In genomic region chr1:1234180-1234808, GRCh38 we compare ENCODE assay signal across 13 cellular contexts. TPM values are rescaled to one million over a fixed set of nuclear protein-coding genes. Genes with fewer than 3 reads are reported as not detected.
DNase-seq lines count a peak whose midpoint lies in the region; ATAC-seq, FAIRE-seq and TF ChIP-seq lines count a peak whose summit lies in the region.
"Had no signal": no experiment of that assay in that cellular context is flagged by ENCODE, and none has a peak within 500 bp of the region (broad histone marks: within the 10 kb centered on the region; RNA-seq: fewer than 3 reads in every experiment).

No MANE protein-coding gene starts in this region.

- ATAC-seq in HepG2 (no peak), right lobe of liver (no peak), GM21723 (IDR thresholded peaks at IDR 0.05; ENCODE audit: unreplicated experiment) (no peak)
- ATAC-seq in stimulated activated naive CD8-positive, alpha-beta T cell treated with anti-CD3 and anti-CD28 coated beads, Interleukin-15, amount 100 ng/mL, for 72 hours: no peak

- H3K9me3 ChIP-seq in HepG2 (ENCODE audit: low read length): no peaks in the 10 kb centered on the region
- H3K9me3 ChIP-seq in right lobe of liver: no peaks in the 10 kb centered on the region
- H3K9me3 ChIP-seq in hepatocyte (ENCODE audit: low read depth): no peaks in the 10 kb centered on the region
- H3K9me3 ChIP-seq: right atrium auricular region had no signal

- H4K20me1 ChIP-seq in HepG2 (ENCODE audit: insufficient read depth, low read length) (no peaks in the 10 kb centered on the region), hepatocyte (ENCODE audit: insufficient read depth, poor library complexity, severe bottlenecking) (peaks cover 13% of the 10 kb centered on the region)

- H3K27me3 ChIP-seq in HepG2 (ENCODE audit: control insufficient read depth in 1 of 2, insufficient read depth in 2 of 2, low read length in 2 of 2) (no peaks in the 10 kb centered on the region; a peak in 2 of 5 replicates), right lobe of liver (no peaks in the 10 kb centered on the region), hepatocyte (no peaks in the 10 kb centered on the region)
- H3K27me3 ChIP-seq: right atrium auricular region had no signal

- H3K36me3 Mint-ChIP-seq in chondrocyte (ENCODE audit: low read depth): peaks cover 7% of the 10 kb centered on the region

- H3K4me1 ChIP-seq in HepG2 (ENCODE audit: insufficient read depth, low read length) (peaks cover 84% of the 10 kb centered on the region), right lobe of liver (peaks cover 0 to 39% (median 7%) of the 10 kb centered on the region in 4 donors), hepatocyte (ENCODE audit: insufficient read depth) (peaks cover 43% of the 10 kb centered on the region)

- TF ChIP-seq RAD21 in HepG2 (CRISPR knock-in tag; IDR thresholded peaks at IDR 0.05): no peak

- no peak overlapping the region for H3K27ac Mint-ChIP-seq in chondrocyte (ENCODE audit: unreplicated experiment)
- H3K27ac Mint-ChIP-seq in stimulated activated naive CD8-positive, alpha-beta T cell treated with anti-CD3 and anti-CD28 coated beads, Interleukin-15, amount 100 ng/mL, for 72 hours: no peak overlapping the region

- FAIRE-seq in HepG2 (lab: Jason Lieb, UNC): no peak
- FAIRE-seq: urothelium cell line had no signal

- H3K4me1 Mint-ChIP-seq in chondrocyte (ENCODE audit: low read depth): peaks cover 37% of the 10 kb centered on the region
- peaks cover 40% of the 10 kb centered on the region for H3K4me1 Mint-ChIP-seq in stimulated activated naive CD8-positive, alpha-beta T cell treated with anti-CD3 and anti-CD28 coated beads, Interleukin-15, amount 100 ng/mL, for 72 hours

- no peak overlapping the region for H2AFZ ChIP-seq in HepG2 (ENCODE audit: low read length)
- no peak overlapping the region for H2AFZ ChIP-seq in hepatocyte

- no peak for TF ChIP-seq EP300 in HepG2 (IDR thresholded peaks at IDR 0.05; ENCODE audit: low read depth in 2 of 2, low read length in 2 of 2)
- no peak for TF ChIP-seq EP300 in HepG2 (CRISPR knock-in tag; IDR thresholded peaks at IDR 0.05; ENCODE audit: borderline replicate concordance)

- no peak overlapping the region for H3K9ac ChIP-seq in HepG2 (ENCODE audit: insufficient read depth, low read depth, low read length)

- H3K27ac ChIP-seq in HepG2 (ENCODE audit: extremely low read length, insufficient read depth, low read length) (no peak overlapping the region), right lobe of liver (no peak overlapping the region), hepatocyte (no peak overlapping the region)
- H3K27ac ChIP-seq: right atrium auricular region had no signal

- H3K79me2 ChIP-seq in HepG2 (ENCODE audit: insufficient read depth, low read length) (peaks cover 26% of the 10 kb centered on the region), hepatocyte (peaks cover 40% of the 10 kb centered on the region)

- H3K4me3 ChIP-seq in HepG2 (replicated peaks in 1 of 3; ENCODE audit: insufficient read depth in 1 of 3, low read depth in 2 of 3, low read length in 3 of 3): no peak overlapping the region
- H3K4me3 ChIP-seq in right lobe of liver: no peak overlapping the region
- no peak overlapping the region for H3K4me3 ChIP-seq in hepatocyte
- H3K4me3 ChIP-seq: right atrium auricular region had no signal

- no peak for TF ChIP-seq CTCF in HepG2 (CRISPR knock-in tag; IDR thresholded peaks at IDR 0.05)
- TF ChIP-seq CTCF in right lobe of liver (IDR thresholded peaks at IDR 0.05): no peak
- no peak for TF ChIP-seq CTCF in chondrocyte (IDR thresholded peaks at IDR 0.05)
- no peak for TF ChIP-seq CTCF in hepatocyte (IDR thresholded peaks at IDR 0.05; ENCODE audit: poor library complexity)

- H3K36me3 ChIP-seq in HepG2 (replicated peaks in 1 of 2; ENCODE audit: control insufficient read depth in 1 of 2, insufficient read depth in 2 of 2, low read length in 2 of 2): no peaks in the 10 kb centered on the region; a peak in 1 of 5 replicates
- no peaks in the 10 kb centered on the region for H3K36me3 ChIP-seq in right lobe of liver
- H3K36me3 ChIP-seq in hepatocyte (replicated peaks; ENCODE audit: insufficient read depth, low read depth): no peaks in the 10 kb centered on the region
- H3K36me3 ChIP-seq: right atrium auricular region had no signal

- no peak overlapping the region; the same call in 1 of the 2 replicates for H3K4me2 ChIP-seq in HepG2 (ENCODE audit: low read depth, low read length)
- no peak overlapping the region for H3K4me2 ChIP-seq in hepatocyte

- intact Hi-C loops in HepG2 (cut with micrococcal nuclease; ENCODE audit: unreplicated experiment): loop anchor here (5.0 to 10.0 kb wide), 3 partner anchors 59 to 229 kb away; partner anchors contain the start of genes HES4 and TTLL10
- intact Hi-C loops in right lobe of liver (cut with DNase I): no loop called here

- POLR2A ChIA-PET in HepG2 (lab: Yijun Ruan, JAX): no interaction called here

- BruUV-seq in HepG2 (replicated peaks; lab: Mats Ljungman, UMichigan): no TSS peak

- in situ Hi-C loops in HepG2 (cut with HindIII; ENCODE audit: extremely low pct_ligation_motif_present, low pct_unique_long_range_greater_than_20kb): no loop called here

- 89% methylated on average over 22 of the region's 28 CpGs for WGBS in HepG2 (ENCODE audit: low lambda C conversion rate)
- 90% methylated on average over 2 of the region's 28 CpGs for WGBS in right lobe of liver (ENCODE audit: insufficient coverage, low coverage, low lambda C conversion rate, missing lambda C conversion rate)
- 96% methylated on average over 27 of the region's 28 CpGs for WGBS in hepatocyte (ENCODE audit: low lambda C conversion rate, missing lambda C conversion rate)

- no peaks in the 10 kb centered on the region for H3K9me2 ChIP-seq in hepatocyte (replicated peaks; ENCODE audit: insufficient read depth)

- H3K27me3 Mint-ChIP-seq in chondrocyte (ENCODE audit: low read depth): no peaks in the 10 kb centered on the region
- no peaks in the 10 kb centered on the region for H3K27me3 Mint-ChIP-seq in stimulated activated naive CD8-positive, alpha-beta T cell treated with anti-CD3 and anti-CD28 coated beads, Interleukin-15, amount 100 ng/mL, for 72 hours

- DNase-seq in HepG2 (ENCODE audit: low spot score) (no peak), right lobe of liver (no peak), chondrocyte (ENCODE audit: low spot score) (no peak), hepatocyte (ENCODE audit: low spot score) (no peak), GOT3 (lab: John Stamatoyannopoulos, UW) (no peak)
- DNase-seq in stimulated activated naive CD8-positive, alpha-beta T cell treated with anti-CD3 and anti-CD28 coated beads, Interleukin-15, amount 100 ng/mL, for 72 hours: no peak
- DNase-seq: activated CD4-positive, CD25-positive, alpha-beta regulatory T cell treated with anti-CD3 and anti-CD28 coated beads, Interleukin-2, amount 50 U/mL, for 72 hours; AML-193; stimulated activated CD4-positive, alpha-beta T cell treated with anti-CD3 and anti-CD28 coated beads, Interleukin-2, amount 100 ng/mL, for 24 hours had no signal

- CTCF ChIA-PET in HepG2 (lab: Yijun Ruan, JAX; ENCODE audit: low intra/inter-chr PET ratio, low total read pairs): no interaction called here

- peak overlapping the region; percentile 63 for H3K4me3 Mint-ChIP-seq in chondrocyte (ENCODE audit: unreplicated experiment)
- peak overlapping the region; percentile 62 to 83 for H3K4me3 Mint-ChIP-seq in stimulated activated naive CD8-positive, alpha-beta T cell treated with anti-CD3 and anti-CD28 coated beads, Interleukin-15, amount 100 ng/mL, for 72 hours

- H3K9me3 Mint-ChIP-seq in chondrocyte (ENCODE audit: low read depth): no peaks in the 10 kb centered on the region
- no peaks in the 10 kb centered on the region for H3K9me3 Mint-ChIP-seq in stimulated activated naive CD8-positive, alpha-beta T cell treated with anti-CD3 and anti-CD28 coated beads, Interleukin-15, amount 100 ng/mL, for 72 hours

- TF ChIP-seq POLR2A in HepG2 (IDR thresholded peaks at IDR 0.05; ENCODE audit: insufficient read depth in 1 of 2, low read depth in 2 of 2, low read length in 2 of 2): no peak; a peak in 1 of 4 replicates
- no peak for TF ChIP-seq POLR2A in right lobe of liver (IDR thresholded peaks at IDR 0.05)
- peak; percentile 34; the same call in 1 of the 2 replicates for TF ChIP-seq POLR2A in Raji (IDR thresholded peaks at IDR 0.05; ENCODE audit: insufficient read depth, low read depth, low read length)

RNA-seq across cellular contexts. Expression of gene B3GALT6, which starts 2.3 kb away (rescaled TPM):
- total RNA-seq in HepG2 (2016; rRNA removed; fragmentation: Illumina TruSeq; extraction: Trizol) (9.2 and 14.2 TPM in 2 replicates), right lobe of liver (10 to 100 TPM in 2 of 6 experiments, 1 to 10 TPM in 4; 6.3 to 14.3 (median 7.8) TPM), chondrocyte (37.4 to 39.6 TPM (median 39.6 TPM) in 3 replicates), hepatocyte (28.8 and 28.9 TPM in 2 replicates)
- total RNA-seq in HepG2 (2016; cell fraction: cytosol; rRNA removed; fragmentation: Illumina TruSeq; extraction: Trizol; ENCODE audit: low read depth): 6.4 and 7.6 TPM in 2 replicates
- total RNA-seq in HepG2 (2016; cell fraction: insoluble cytoplasmic fraction; rRNA removed; fragmentation: Illumina TruSeq; extraction: Trizol): 8.3 and 13.0 TPM in 2 replicates
- total RNA-seq in HepG2 (2016; cell fraction: membrane; rRNA removed; fragmentation: Illumina TruSeq; extraction: Trizol): 13.3 and 15.5 TPM in 2 replicates
- 9.0 and 10.2 TPM in 2 replicates for total RNA-seq in HepG2 (2016; cell fraction: nucleus; rRNA removed; fragmentation: Illumina TruSeq; extraction: Trizol)
- polyA plus RNA-seq in HepG2 (2011; rRNA removed) (3.9 and 5.8 TPM in 2 replicates), hepatocyte (36.3 and 36.9 TPM in 2 replicates)
- polyA plus RNA-seq in HepG2 (2011; cell fraction: cytosol; rRNA removed): 6.9 and 8.0 TPM in 2 replicates
- polyA plus RNA-seq in HepG2 (2011; cell fraction: nucleus; rRNA removed): 5.4 and 5.5 TPM in 2 replicates
- 8.3 and 10.4 TPM in 2 replicates for polyA plus RNA-seq in HepG2 (2012)
- 7.6 and 8.3 TPM in 2 replicates for polyA plus RNA-seq in HepG2 (2016; cell fraction: cytosol; fragmentation: Illumina TruSeq; extraction: Trizol; ENCODE audit: low read depth)
- polyA plus RNA-seq in HepG2 (2016; cell fraction: insoluble cytoplasmic fraction; fragmentation: Illumina TruSeq; extraction: Trizol; ENCODE audit: low read depth): 9.7 and 10.2 TPM in 2 replicates
- 12.7 and 13.5 TPM in 2 replicates for polyA plus RNA-seq in HepG2 (2016; cell fraction: membrane; fragmentation: Illumina TruSeq; extraction: Trizol; ENCODE audit: low read depth)
- 13.7 and 17.1 TPM in 2 replicates for polyA plus RNA-seq in HepG2 (2016; cell fraction: nucleus; fragmentation: Illumina TruSeq; extraction: Trizol; ENCODE audit: insufficient read depth, low read depth)
- polyA minus RNA-seq in HepG2 (2011; rRNA and poly(A)+ RNA removed; ENCODE audit: low replicate concordance): 7.2 and 12.5 TPM in 2 replicates
- 3.8 and 5.0 TPM in 2 replicates for polyA minus RNA-seq in HepG2 (2011; cell fraction: cytosol; rRNA and poly(A)+ RNA removed)
- polyA minus RNA-seq in HepG2 (2011; cell fraction: nucleus; rRNA and poly(A)+ RNA removed): 7.8 and 8.1 TPM in 2 replicates

RNA-seq across cellular contexts. Expression of gene SDF4, which starts 2.5 kb away (rescaled TPM):
- total RNA-seq in HepG2 (2016; rRNA removed; fragmentation: Illumina TruSeq; extraction: Trizol) (45.3 and 107 TPM in 2 replicates), right lobe of liver (100 to 1,000 TPM; 112 to 148 (median 142) TPM), chondrocyte (164 to 191 TPM (median 165 TPM) in 3 replicates), hepatocyte (110 and 156 TPM in 2 replicates)
- 39.1 and 57.0 TPM in 2 replicates for total RNA-seq in HepG2 (2016; cell fraction: cytosol; rRNA removed; fragmentation: Illumina TruSeq; extraction: Trizol; ENCODE audit: low read depth)
- 40.3 and 115 TPM in 2 replicates for total RNA-seq in HepG2 (2016; cell fraction: insoluble cytoplasmic fraction; rRNA removed; fragmentation: Illumina TruSeq; extraction: Trizol)
- 58.4 and 92.5 TPM in 2 replicates for total RNA-seq in HepG2 (2016; cell fraction: membrane; rRNA removed; fragmentation: Illumina TruSeq; extraction: Trizol)
- 75.1 and 80.9 TPM in 2 replicates for total RNA-seq in HepG2 (2016; cell fraction: nucleus; rRNA removed; fragmentation: Illumina TruSeq; extraction: Trizol)
- polyA plus RNA-seq in HepG2 (2011; rRNA removed) (80.8 and 99.6 TPM in 2 replicates), hepatocyte (296 and 311 TPM in 2 replicates)
- polyA plus RNA-seq in HepG2 (2011; cell fraction: cytosol; rRNA removed): 96.4 and 116 TPM in 2 replicates
- 152 and 158 TPM in 2 replicates for polyA plus RNA-seq in HepG2 (2011; cell fraction: nucleus; rRNA removed)
- polyA plus RNA-seq in HepG2 (2012): 87.3 and 109 TPM in 2 replicates
- 40.0 and 62.7 TPM in 2 replicates for polyA plus RNA-seq in HepG2 (2016; cell fraction: cytosol; fragmentation: Illumina TruSeq; extraction: Trizol; ENCODE audit: low read depth)
- polyA plus RNA-seq in HepG2 (2016; cell fraction: insoluble cytoplasmic fraction; fragmentation: Illumina TruSeq; extraction: Trizol; ENCODE audit: low read depth): 61.8 and 64.5 TPM in 2 replicates
- 59.1 and 86.8 TPM in 2 replicates for polyA plus RNA-seq in HepG2 (2016; cell fraction: membrane; fragmentation: Illumina TruSeq; extraction: Trizol; ENCODE audit: low read depth)
- polyA plus RNA-seq in HepG2 (2016; cell fraction: nucleus; fragmentation: Illumina TruSeq; extraction: Trizol; ENCODE audit: insufficient read depth, low read depth): 181 and 198 TPM in 2 replicates
- polyA minus RNA-seq in HepG2 (2011; rRNA and poly(A)+ RNA removed; ENCODE audit: low replicate concordance): 30.8 and 94.7 TPM in 2 replicates
- polyA minus RNA-seq in HepG2 (2011; cell fraction: cytosol; rRNA and poly(A)+ RNA removed): 43.9 and 48.3 TPM in 2 replicates
- 48.9 and 53.8 TPM in 2 replicates for polyA minus RNA-seq in HepG2 (2011; cell fraction: nucleus; rRNA and poly(A)+ RNA removed)

RNA-seq across cellular contexts. Expression of gene C1QTNF12, which starts 12.2 kb away (rescaled TPM):
- total RNA-seq in HepG2 (2016; rRNA removed; fragmentation: Illumina TruSeq; extraction: Trizol) (0.29 and 0.64 TPM in 2 replicates), right lobe of liver (1 to 10 TPM in 4 of 6 experiments, under 1 TPM in 1, not detected in 1; 0.40 to 4.0 (median 1.1) TPM), chondrocyte (1.3 to 2.1 TPM (median 1.7 TPM) in 3 replicates), hepatocyte (3.8 and 4.1 TPM in 2 replicates)
- total RNA-seq in HepG2 (2016; cell fraction: cytosol; rRNA removed; fragmentation: Illumina TruSeq; extraction: Trizol; ENCODE audit: low read depth): 0.88 and 0.91 TPM in 2 replicates
- 1.0 TPM in 1 of 2 replicates, not detected in the other for total RNA-seq in HepG2 (2016; cell fraction: insoluble cytoplasmic fraction; rRNA removed; fragmentation: Illumina TruSeq; extraction: Trizol)
- total RNA-seq in HepG2 (2016; cell fraction: membrane; rRNA removed; fragmentation: Illumina TruSeq; extraction: Trizol): 0.28 and 0.80 TPM in 2 replicates
- 0.87 TPM in 1 of 2 replicates, not detected in the other for total RNA-seq in HepG2 (2016; cell fraction: nucleus; rRNA removed; fragmentation: Illumina TruSeq; extraction: Trizol)
- polyA plus RNA-seq in HepG2 (2011; rRNA removed) (0.18 and 0.29 TPM in 2 replicates), hepatocyte (5.2 and 6.6 TPM in 2 replicates)
- polyA plus RNA-seq in HepG2 (2011; cell fraction: cytosol; rRNA removed): 0.11 and 0.21 TPM in 2 replicates
- 4.1 and 5.2 TPM in 2 replicates for polyA plus RNA-seq in HepG2 (2011; cell fraction: nucleus; rRNA removed)
- 1.6 and 2.0 TPM in 2 replicates for polyA plus RNA-seq in HepG2 (2012)
- 0.28 and 0.32 TPM in 2 replicates for polyA plus RNA-seq in HepG2 (2016; cell fraction: cytosol; fragmentation: Illumina TruSeq; extraction: Trizol; ENCODE audit: low read depth)
- polyA plus RNA-seq in HepG2 (2016; cell fraction: insoluble cytoplasmic fraction; fragmentation: Illumina TruSeq; extraction: Trizol; ENCODE audit: low read depth): not detected in 2 replicates
- not detected in 2 replicates for polyA plus RNA-seq in HepG2 (2016; cell fraction: membrane; fragmentation: Illumina TruSeq; extraction: Trizol; ENCODE audit: low read depth)
- polyA plus RNA-seq in HepG2 (2016; cell fraction: nucleus; fragmentation: Illumina TruSeq; extraction: Trizol; ENCODE audit: insufficient read depth, low read depth): 2.7 and 4.3 TPM in 2 replicates
- 0.36 and 0.40 TPM in 2 replicates for polyA minus RNA-seq in HepG2 (2011; rRNA and poly(A)+ RNA removed; ENCODE audit: low replicate concordance)
- not detected in 2 replicates for polyA minus RNA-seq in HepG2 (2011; cell fraction: cytosol; rRNA and poly(A)+ RNA removed)
- not detected in 2 replicates for polyA minus RNA-seq in HepG2 (2011; cell fraction: nucleus; rRNA and poly(A)+ RNA removed)
- total RNA-seq: right atrium auricular region had no signal

RNA-seq across cellular contexts. Expression of gene TNFRSF4, which starts 20.3 kb away (rescaled TPM):
- not detected in 2 replicates for total RNA-seq in HepG2 (2016; rRNA removed; fragmentation: Illumina TruSeq; extraction: Trizol)
- total RNA-seq in HepG2 (2016; cell fraction: cytosol; rRNA removed; fragmentation: Illumina TruSeq; extraction: Trizol; ENCODE audit: low read depth): not detected in 2 replicates
- total RNA-seq in HepG2 (2016; cell fraction: insoluble cytoplasmic fraction; rRNA removed; fragmentation: Illumina TruSeq; extraction: Trizol): not detected in 2 replicates
- total RNA-seq in HepG2 (2016; cell fraction: membrane; rRNA removed; fragmentation: Illumina TruSeq; extraction: Trizol): not detected in 2 replicates
- total RNA-seq in HepG2 (2016; cell fraction: nucleus; rRNA removed; fragmentation: Illumina TruSeq; extraction: Trizol): not detected in 2 replicates
- 0.21 TPM in 1 of 2 replicates, not detected in the other for polyA plus RNA-seq in HepG2 (2011; rRNA removed)
- 0.03 TPM in 1 of 2 replicates, not detected in the other for polyA plus RNA-seq in HepG2 (2011; cell fraction: cytosol; rRNA removed)
- 0.18 and 0.28 TPM in 2 replicates for polyA plus RNA-seq in HepG2 (2011; cell fraction: nucleus; rRNA removed)
- not detected in 2 replicates for polyA plus RNA-seq in HepG2 (2012)
- polyA plus RNA-seq in HepG2 (2016; cell fraction: cytosol; fragmentation: Illumina TruSeq; extraction: Trizol; ENCODE audit: low read depth): not detected in 2 replicates
- not detected in 2 replicates for polyA plus RNA-seq in HepG2 (2016; cell fraction: insoluble cytoplasmic fraction; fragmentation: Illumina TruSeq; extraction: Trizol; ENCODE audit: low read depth)
- not detected in 2 replicates for polyA plus RNA-seq in HepG2 (2016; cell fraction: membrane; fragmentation: Illumina TruSeq; extraction: Trizol; ENCODE audit: low read depth)
- not detected in 2 replicates for polyA plus RNA-seq in HepG2 (2016; cell fraction: nucleus; fragmentation: Illumina TruSeq; extraction: Trizol; ENCODE audit: insufficient read depth, low read depth)
- not detected in 2 replicates for polyA minus RNA-seq in HepG2 (2011; rRNA and poly(A)+ RNA removed; ENCODE audit: low replicate concordance)
- not detected in 2 replicates for polyA minus RNA-seq in HepG2 (2011; cell fraction: cytosol; rRNA and poly(A)+ RNA removed)
- polyA minus RNA-seq in HepG2 (2011; cell fraction: nucleus; rRNA and poly(A)+ RNA removed): not detected in 2 replicates
- total RNA-seq in right lobe of liver: under 1 TPM in 4 of 6 experiments, not detected in 2; 0.20 to 0.99 (median 0.28) TPM
- 0.24 to 0.59 TPM in 2 of 3 replicates, not detected in the other for total RNA-seq in chondrocyte
- 0.28 TPM in 1 of 2 replicates, not detected in the other for total RNA-seq in hepatocyte
- 0.34 TPM in 1 of 2 replicates, not detected in the other for polyA plus RNA-seq in hepatocyte

RNA-seq across cellular contexts. Expression of gene TNFRSF18, which starts 27.9 kb away (rescaled TPM):
- total RNA-seq in HepG2 (2016; rRNA removed; fragmentation: Illumina TruSeq; extraction: Trizol) (not detected in 2 replicates), right lobe of liver (under 1 TPM in 2 of 6 experiments, not detected in 4; 0.24 to 0.27 TPM), chondrocyte (not detected in 3 replicates), hepatocyte (not detected in 2 replicates)
- total RNA-seq in HepG2 (2016; cell fraction: cytosol; rRNA removed; fragmentation: Illumina TruSeq; extraction: Trizol; ENCODE audit: low read depth): not detected in 2 replicates
- not detected in 2 replicates for total RNA-seq in HepG2 (2016; cell fraction: insoluble cytoplasmic fraction; rRNA removed; fragmentation: Illumina TruSeq; extraction: Trizol)
- not detected in 2 replicates for total RNA-seq in HepG2 (2016; cell fraction: membrane; rRNA removed; fragmentation: Illumina TruSeq; extraction: Trizol)
- not detected in 2 replicates for total RNA-seq in HepG2 (2016; cell fraction: nucleus; rRNA removed; fragmentation: Illumina TruSeq; extraction: Trizol)
- polyA plus RNA-seq in HepG2 (2011; rRNA removed) (not detected in 2 replicates), hepatocyte (0.86 and 1.3 TPM in 2 replicates)
- polyA plus RNA-seq in HepG2 (2011; cell fraction: cytosol; rRNA removed): not detected in 2 replicates
- 0.19 TPM in 1 of 2 replicates, not detected in the other for polyA plus RNA-seq in HepG2 (2011; cell fraction: nucleus; rRNA removed)
- polyA plus RNA-seq in HepG2 (2012): not detected in 2 replicates
- polyA plus RNA-seq in HepG2 (2016; cell fraction: cytosol; fragmentation: Illumina TruSeq; extraction: Trizol; ENCODE audit: low read depth): not detected in 2 replicates
- not detected in 2 replicates for polyA plus RNA-seq in HepG2 (2016; cell fraction: insoluble cytoplasmic fraction; fragmentation: Illumina TruSeq; extraction: Trizol; ENCODE audit: low read depth)
- not detected in 2 replicates for polyA plus RNA-seq in HepG2 (2016; cell fraction: membrane; fragmentation: Illumina TruSeq; extraction: Trizol; ENCODE audit: low read depth)
- polyA plus RNA-seq in HepG2 (2016; cell fraction: nucleus; fragmentation: Illumina TruSeq; extraction: Trizol; ENCODE audit: insufficient read depth, low read depth): not detected in 2 replicates
- not detected in 2 replicates for polyA minus RNA-seq in HepG2 (2011; rRNA and poly(A)+ RNA removed; ENCODE audit: low replicate concordance)
- polyA minus RNA-seq in HepG2 (2011; cell fraction: cytosol; rRNA and poly(A)+ RNA removed): not detected in 2 replicates
- polyA minus RNA-seq in HepG2 (2011; cell fraction: nucleus; rRNA and poly(A)+ RNA removed): not detected in 2 replicates
